ENCODE assay signal across 8 cellular contexts in genomic region chr12:51083140-51083833, GRCh38. TPM values are rescaled to one million over a fixed set of nuclear protein-coding genes. Genes with fewer than 3 reads are reported as not detected.
A peak's percentile ranks its signal among the peaks of the same experiment; 100 is the strongest.
DNase-seq lines count a peak whose midpoint lies in the region; ATAC-seq lines count a peak whose summit lies in the region.

CSRNP2 (minus strand) TSS chr12:51083596; CDS start chr12:51076561, 7,035 bp downstream.

- no peaks in the 10 kb centered on the region for H3K27me3 ChIP-seq in mesenchymal stem cell (ENCODE audit: control insufficient read depth in 1 of 2, insufficient read depth in 1 of 2, low read length in 2 of 2)

- H3K4me1 ChIP-seq in mesenchymal stem cell (ENCODE audit: control insufficient read depth, insufficient read depth, low read depth, low read length): peaks cover 4% of the 10 kb centered on the region

- peak within 1 kb of the TSS in 1 of 2 experiments; percentile 99 for H3K14ac ChIP-seq in mesenchymal stem cell (ENCODE audit: low read length in 2 of 2)

- peak within 1 kb of the TSS; percentile 63 for H3K4me2 ChIP-seq in mesenchymal stem cell (ENCODE audit: low read length, poor library complexity, severe bottlenecking)

- H3K27ac ChIP-seq in mesenchymal stem cell (ENCODE audit: low read length, poor library complexity, severe bottlenecking): peak within 1 kb of the TSS; percentile 31

- H2AFZ ChIP-seq in mesenchymal stem cell (ENCODE audit: low read depth, low read length): peak within 1 kb of the TSS; percentile 84

- H3K9me3 ChIP-seq in mesenchymal stem cell (ENCODE audit: control insufficient read depth, low read length): no peaks in the 10 kb centered on the region

- H2BK5ac ChIP-seq in mesenchymal stem cell (ENCODE audit: low read depth, low read length, poor library complexity, severe bottlenecking): peak within 1 kb of the TSS; percentile 78

- no peaks in the 10 kb centered on the region for H3K27me3 Mint-ChIP-seq in effector memory CD8-positive, alpha-beta T cell

- H3K4ac ChIP-seq in mesenchymal stem cell (ENCODE audit: low read depth in 1 of 2, low read length in 2 of 2): peak within 1 kb of the TSS; percentile 75 to 96

- peak within 1 kb of the TSS; percentile 54 for H2BK120ac ChIP-seq in mesenchymal stem cell (ENCODE audit: low read depth, low read length)

- H3K36me3 Mint-ChIP-seq in effector memory CD8-positive, alpha-beta T cell (ENCODE audit: insufficient read depth): peaks cover 22% of the 10 kb centered on the region

- peak within 1 kb of the TSS; percentile 45 for H4K8ac ChIP-seq in mesenchymal stem cell (ENCODE audit: low read length)

- peaks cover 18 to 36% of the 10 kb centered on the region in 2 donors for H3K4me1 Mint-ChIP-seq in effector memory CD8-positive, alpha-beta T cell (ENCODE audit: low read depth in 2 of 2)

- H3K23ac ChIP-seq in mesenchymal stem cell (ENCODE audit: low read length in 2 of 2): peak within 1 kb of the TSS in 1 of 2 experiments; percentile 100

- peak within 1 kb of the TSS; percentile 98 to 99 for H3K4me3 Mint-ChIP-seq in effector memory CD8-positive, alpha-beta T cell

- peak within 1 kb of the TSS in 1 of 2 experiments; percentile 23 for H2BK12ac ChIP-seq in mesenchymal stem cell (ENCODE audit: low read length in 2 of 2)

- H3K9ac ChIP-seq in mesenchymal stem cell (ENCODE audit: low read length): peak within 1 kb of the TSS; percentile 94

- H3K36me3 ChIP-seq in mesenchymal stem cell (ENCODE audit: control insufficient read depth in 1 of 2, insufficient read depth in 2 of 2, low read depth in 1 of 2, low read length in 2 of 2): no peaks in the 10 kb centered on the region

- peak within 1 kb of the TSS; percentile 96 to 98 for H3K27ac Mint-ChIP-seq in effector memory CD8-positive, alpha-beta T cell

- peak; percentile 92 for ATAC-seq in GM21360 (IDR thresholded peaks at IDR 0.05; ENCODE audit: unreplicated experiment)
- ATAC-seq in effector memory CD8-positive, alpha-beta T cell (replicated peaks): peak; percentile 99

- peak within 1 kb of the TSS; percentile 95 to 98 for H3K4me3 ChIP-seq in mesenchymal stem cell (ENCODE audit: insufficient read depth in 1 of 2, low read depth in 1 of 2, low read length in 2 of 2)

- 2% methylated on average over 55 of the region's 72 CpGs for WGBS in mesenchymal stem cell

- no peaks in the 10 kb centered on the region for H3K9me3 Mint-ChIP-seq in effector memory CD8-positive, alpha-beta T cell

- no peaks in the 10 kb centered on the region for H3K79me1 ChIP-seq in mesenchymal stem cell (replicated peaks; ENCODE audit: low read length, poor library complexity, severe bottlenecking)

- H3K18ac ChIP-seq in mesenchymal stem cell (ENCODE audit: low read depth in 1 of 2, low read length in 2 of 2): peak within 1 kb of the TSS; percentile 97

- H2BK15ac ChIP-seq in mesenchymal stem cell (ENCODE audit: low read depth, poor library complexity, severe bottlenecking): peak within 1 kb of the TSS; percentile 97

- H4K91ac ChIP-seq in mesenchymal stem cell (ENCODE audit: low read length): peak within 1 kb of the TSS; percentile 93

- no peak within 1 kb of the TSS for H2AK5ac ChIP-seq in mesenchymal stem cell (ENCODE audit: low read length, severe bottlenecking)

- DNase-seq in COLO829 (ENCODE audit: low spot score) (peak; percentile 87), HT1080 (ENCODE audit: low read depth) (peak; percentile 94), NOMO-1 treated with DMSO at 0.1 percent for 48 hours (lab: John Stamatoyannopoulos, UW; ENCODE audit: unreplicated experiment) (peak; percentile 97), mesenchymal stem cell (peak; percentile 96)
- DNase-seq in activated CD8-positive, alpha-beta memory T cell treated with anti-CD3 and anti-CD28 coated beads for 4 hours (ENCODE audit: low read depth in 2 of 2): peak; percentile 84 to 89
- peak; percentile 94 to 96 (median 95) for DNase-seq in effector memory CD8-positive, alpha-beta T cell
- DNase-seq in stimulated activated CD8-positive, alpha-beta memory T cell treated with anti-CD3 and anti-CD28 coated beads, Interleukin-12 subunit alpha, Interleukin-12 subunit beta, amount 100 ng/mL, for 4 hours (ENCODE audit: low read depth): peak; percentile 88

RNA-seq across cellular contexts. Expression of gene CSRNP2, which starts in this region (rescaled TPM):
- 14.5 and 15.1 TPM in 2 replicates for total RNA-seq in HT1080 (2014; rRNA removed; shearing (Covaris generic))
- polyA plus RNA-seq in HT1080 (2015; cell fraction: cytosol; rRNA removed): 11.8 and 14.2 TPM in 2 replicates
- 19.7 TPM in 2 replicates for polyA plus RNA-seq in HT1080 (2015; cell fraction: nucleus; rRNA removed)
- polyA plus RNA-seq in mesenchymal stem cell (2013, experiment 1 of 2): 19.1 TPM
- 18.9 TPM for polyA plus RNA-seq in mesenchymal stem cell (2013, experiment 2 of 2)

Comparison
In these comparisons a context has a peak if more than half of its experiments do, and no peak if none do; other contexts are left out.
1. Peak in every context shown above with its lines: DNase-seq, ATAC-seq, H3K4me3 ChIP-seq and H3K27ac ChIP-seq.